ENCODE assay signal across 8 cellular contexts in genomic region chr15:40108855-40109735, GRCh38. TPM values are rescaled to one million over a fixed set of nuclear protein-coding genes. Genes with fewer than 3 reads are reported as not detected.
DNase-seq lines count a peak whose midpoint lies in the region; TF ChIP-seq lines count a peak whose summit lies in the region.

Gene BMF (minus strand): TSS chr15:40108879. CDS start chr15:40106086, 2,793 bp downstream.

- H3K27ac ChIP-seq in RWPE1 = peak within 1 kb of the TSS; percentile 94

- CTCF ChIA-PET in RWPE1 (lab: Yijun Ruan, JAX) = interaction anchor here (0.6 to 0.7 kb wide), 3 partner anchors 26 to 706 kb away, joined by 3 read pairs; no protein-coding TSS in a partner anchor

- H3K9me3 Mint-ChIP-seq in activated T-helper 2 cell treated with anti-CD3 and anti-CD28 coated beads, Interferon-gamma antibody, Interleukin-2, Interleukin-4, amounts not matched to agents 10 μg/mL and 5 μg/mL and 100 μg/mL, durations not matched to agents 14 hours and 24 hours and 36 hours = no peaks in the 10 kb centered on the region
- no peaks in the 10 kb centered on the region for H3K9me3 Mint-ChIP-seq in nephron progenitor cell
- no peaks in the 10 kb centered on the region for H3K9me3 Mint-ChIP-seq in stimulated activated naive CD8-positive, alpha-beta T cell treated with anti-CD3 and anti-CD28 coated beads, Interleukin-15, Interleukin-2, amounts not matched to agents 100 ng/mL and 50 ng/mL, for 24 hours

- peak within 1 kb of the TSS; percentile 85 for H3K4me3 Mint-ChIP-seq in activated T-helper 2 cell treated with anti-CD3 and anti-CD28 coated beads, Interferon-gamma antibody, Interleukin-2, Interleukin-4, amounts not matched to agents 10 μg/mL and 5 μg/mL and 100 μg/mL, durations not matched to agents 14 hours and 24 hours and 36 hours (ENCODE audit: low read depth)
- H3K4me3 Mint-ChIP-seq in nephron progenitor cell = peak within 1 kb of the TSS; percentile 92
- H3K4me3 Mint-ChIP-seq in stimulated activated naive CD8-positive, alpha-beta T cell treated with anti-CD3 and anti-CD28 coated beads, Interleukin-15, Interleukin-2, amounts not matched to agents 100 ng/mL and 50 ng/mL, for 24 hours = peak within 1 kb of the TSS; percentile 83

- H3K4me1 Mint-ChIP-seq in activated T-helper 2 cell treated with anti-CD3 and anti-CD28 coated beads, Interferon-gamma antibody, Interleukin-2, Interleukin-4, amounts not matched to agents 10 μg/mL and 5 μg/mL and 100 μg/mL, durations not matched to agents 14 hours and 24 hours and 36 hours (ENCODE audit: low read depth) = peaks cover 54% of the 10 kb centered on the region
- H3K4me1 Mint-ChIP-seq in nephron progenitor cell = peaks cover 94% of the 10 kb centered on the region
- H3K4me1 Mint-ChIP-seq in stimulated activated naive CD8-positive, alpha-beta T cell treated with anti-CD3 and anti-CD28 coated beads, Interleukin-15, Interleukin-2, amounts not matched to agents 100 ng/mL and 50 ng/mL, for 24 hours (ENCODE audit: low read depth) = peaks cover 52% of the 10 kb centered on the region

- TF ChIP-seq CTCF in RWPE1 (conservative IDR thresholded peaks at IDR 0.05; ENCODE audit: low read depth) (no peak; the same call in 1 of the 2 replicates), nephron progenitor cell (IDR thresholded peaks at IDR 0.05) (no peak)

- peaks cover 5% of the 10 kb centered on the region for H3K27me3 Mint-ChIP-seq in activated T-helper 2 cell treated with anti-CD3 and anti-CD28 coated beads, Interferon-gamma antibody, Interleukin-2, Interleukin-4, amounts not matched to agents 10 μg/mL and 5 μg/mL and 100 μg/mL, durations not matched to agents 14 hours and 24 hours and 36 hours (ENCODE audit: low read depth)
- peaks cover 2% of the 10 kb centered on the region for H3K27me3 Mint-ChIP-seq in nephron progenitor cell (ENCODE audit: low read depth, poor library complexity)
- H3K27me3 Mint-ChIP-seq in stimulated activated naive CD8-positive, alpha-beta T cell treated with anti-CD3 and anti-CD28 coated beads, Interleukin-15, Interleukin-2, amounts not matched to agents 100 ng/mL and 50 ng/mL, for 24 hours = peaks cover 11% of the 10 kb centered on the region

- H3K27ac Mint-ChIP-seq in activated T-helper 2 cell treated with anti-CD3 and anti-CD28 coated beads, Interferon-gamma antibody, Interleukin-2, Interleukin-4, amounts not matched to agents 10 μg/mL and 5 μg/mL and 100 μg/mL, durations not matched to agents 14 hours and 24 hours and 36 hours = peak within 1 kb of the TSS; percentile 82
- peak within 1 kb of the TSS; percentile 94 for H3K27ac Mint-ChIP-seq in nephron progenitor cell
- peak within 1 kb of the TSS; percentile 36 for H3K27ac Mint-ChIP-seq in stimulated activated naive CD8-positive, alpha-beta T cell treated with anti-CD3 and anti-CD28 coated beads, Interleukin-15, Interleukin-2, amounts not matched to agents 100 ng/mL and 50 ng/mL, for 24 hours

- intact Hi-C loops in activated T-helper 2 cell treated with anti-CD3 and anti-CD28 coated beads, Interferon-gamma antibody, Interleukin-2, Interleukin-4, amounts not matched to agents 10 μg/mL and 5 μg/mL and 100 μg/mL, durations not matched to agents 14 hours and 24 hours and 36 hours (cut with micrococcal nuclease) = loop anchor here (1.0 to 10.0 kb wide), 5 partner anchors 20 to 322 kb away; partner anchors contain the start of gene EIF2AK4

- DNase-seq in EH (ENCODE audit: low read depth) = peak; percentile 98
- peak; percentile 98 for DNase-seq in H4 (ENCODE audit: low spot score)
- peak; percentile 100 for DNase-seq in LoVo (ENCODE audit: low spot score)
- peak; percentile 99 for DNase-seq in RWPE1 (ENCODE audit: low spot score)
- peak; percentile 95 for DNase-seq in activated T-helper 2 cell treated with anti-CD3 and anti-CD28 coated beads, Interferon-gamma antibody, Interleukin-2, Interleukin-4, amounts not matched to agents 10 μg/mL and 5 μg/mL and 100 μg/mL, durations not matched to agents 14 hours and 24 hours and 36 hours (ENCODE audit: low spot score)
- peak; percentile 98 for DNase-seq in fibroblast of the conjunctiva (ENCODE audit: low read depth)
- peak; percentile 100 for DNase-seq in nephron progenitor cell

- H3K36me3 Mint-ChIP-seq in activated T-helper 2 cell treated with anti-CD3 and anti-CD28 coated beads, Interferon-gamma antibody, Interleukin-2, Interleukin-4, amounts not matched to agents 10 μg/mL and 5 μg/mL and 100 μg/mL, durations not matched to agents 14 hours and 24 hours and 36 hours (ENCODE audit: low read depth) = peaks cover 6% of the 10 kb centered on the region
- H3K36me3 Mint-ChIP-seq in nephron progenitor cell (ENCODE audit: low read depth) = peaks cover 10% of the 10 kb centered on the region
- no peaks in the 10 kb centered on the region for H3K36me3 Mint-ChIP-seq in stimulated activated naive CD8-positive, alpha-beta T cell treated with anti-CD3 and anti-CD28 coated beads, Interleukin-15, Interleukin-2, amounts not matched to agents 100 ng/mL and 50 ng/mL, for 24 hours (ENCODE audit: low read depth)

- POLR2A ChIA-PET in RWPE1 (lab: Yijun Ruan, JAX; ENCODE audit: low non-redundant PET) = interaction anchor here (1.5 kb wide), 1 partner anchor 62 kb away, joined by 3 read pairs; no protein-coding TSS in a partner anchor

RNA-seq across cellular contexts. Expression of gene BMF, which starts in this region (rescaled TPM):
- 18.7 and 19.6 TPM in 2 replicates for total RNA-seq in H4 (2014; rRNA removed; shearing (Covaris generic))
- total RNA-seq in activated T-helper 2 cell treated with anti-CD3 and anti-CD28 coated beads, Interferon-gamma antibody, Interleukin-2, Interleukin-4, amounts not matched to agents 10 μg/mL and 5 μg/mL and 100 μg/mL, durations not matched to agents 14 hours and 24 hours and 36 hours = 16.1 and 17.9 TPM in 2 replicates

Comparison
In these comparisons a context has a peak if more than half of its experiments do, and no peak if none do; other contexts are left out.
1. Peak in every context shown above with its lines: DNase-seq and H3K27ac ChIP-seq.
2. H3K27ac Mint-ChIP-seq: peak in every context shown above with its lines; median percentile 94 in nephron progenitor cell; 82 in activated T-helper 2 cell treated with anti-CD3 and anti-CD28 coated beads, Interferon-gamma antibody, Interleukin-2, Interleukin-4, amounts not matched to agents 10 μg/mL and 5 μg/mL and 100 μg/mL, durations not matched to agents 14 hours and 24 hours and 36 hours; 36 in stimulated activated naive CD8-positive, alpha-beta T cell treated with anti-CD3 and anti-CD28 coated beads, Interleukin-15, Interleukin-2, amounts not matched to agents 100 ng/mL and 50 ng/mL, for 24 hours.